ENCODE assay signal across 1 cellular context in the genomic region with DNA sequence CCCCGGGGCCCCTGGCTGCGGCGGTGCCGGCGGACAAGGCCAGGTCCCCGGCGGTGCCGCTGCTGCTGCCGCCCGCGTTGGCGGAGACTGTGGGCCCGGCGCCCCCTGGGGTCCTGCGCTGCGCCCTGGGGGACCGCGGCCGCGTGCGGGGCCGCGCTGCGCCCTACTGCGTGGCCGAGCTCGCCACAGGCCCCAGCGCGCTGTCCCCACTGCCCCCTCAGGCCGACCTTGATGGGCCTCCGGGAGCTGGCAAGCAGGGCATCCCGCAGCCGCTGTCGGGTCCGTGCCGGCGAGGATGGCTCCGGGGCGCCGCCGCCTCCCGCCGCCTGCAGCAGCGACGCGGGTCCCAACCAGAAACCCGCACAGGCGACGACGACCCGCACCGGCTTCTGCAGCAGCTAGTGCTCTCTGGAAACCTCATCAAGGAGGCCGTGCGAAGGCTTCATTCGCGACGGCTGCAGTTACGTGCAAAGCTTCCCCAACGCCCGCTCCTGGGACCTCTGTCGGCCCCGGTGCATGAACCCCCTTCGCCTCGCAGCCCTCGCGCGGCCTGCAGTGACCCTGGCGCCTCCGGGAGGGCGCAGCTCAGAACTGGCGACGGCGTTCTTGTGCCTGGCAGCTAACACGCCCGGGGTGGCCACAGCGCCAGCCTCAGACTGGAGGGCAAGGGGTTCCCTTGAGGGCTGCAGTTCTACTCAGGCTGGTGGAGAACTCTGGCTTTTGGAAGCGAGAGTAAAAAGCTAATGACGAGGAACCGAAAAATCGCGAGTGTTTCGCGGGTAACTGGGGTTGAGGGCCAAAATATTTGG.
TF ChIP-seq lines count a peak whose summit lies in the region.

No MANE protein-coding gene starts in this region.

TF ChIP-seq in endothelial cell of umbilical vein, 7 proteins besides CTCF, POLR2A, EP300 and RAD21:
- TF ChIP-seq EZH2 (IDR thresholded peaks at IDR 0.05; ENCODE audit: borderline replicate concordance, low read depth, low read length, severe bottlenecking) (peak; percentile 48), JUN (IDR thresholded peaks at IDR 0.05; ENCODE audit: borderline replicate concordance, insufficient read depth, insufficient read length, low read depth) (no peak), POLR2AphosphoS5 (IDR thresholded peaks at IDR 0.05; ENCODE audit: insufficient read depth, low read depth, low read length) (no peak), GATA2 (IDR thresholded peaks at IDR 0.05; ENCODE audit: insufficient read depth, insufficient read length, low read depth, low read length) (no peak), FOS (IDR thresholded peaks at IDR 0.05; ENCODE audit: borderline replicate concordance, insufficient read depth, low read length) (no peak), MYC (IDR thresholded peaks at IDR 0.05; ENCODE audit: low read depth, low read length) (no peak)
- TF ChIP-seq, protein P1, sequence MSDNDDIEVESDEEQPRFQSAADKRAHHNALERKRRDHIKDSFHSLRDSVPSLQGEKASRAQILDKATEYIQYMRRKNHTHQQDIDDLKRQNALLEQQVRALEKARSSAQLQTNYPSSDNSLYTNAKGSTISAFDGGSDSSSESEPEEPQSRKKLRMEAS (IDR thresholded peaks at IDR 0.05; ENCODE audit: insufficient read depth, insufficient read length), result no peak
